Comparison of ENCODE assay signal across 19 cellular contexts in genomic region chr15:47944911-47945310, GRCh38.
"Had no signal": no experiment of that assay in that cellular context is flagged by ENCODE, and none has a peak within 500 bp of the region (broad histone marks: within the 10 kb centered on the region; RNA-seq: fewer than 3 reads in every experiment).

No MANE protein-coding gene starts in this region.

- DNase-seq: activated CD4-positive, alpha-beta T cell treated with anti-CD3 and anti-CD28 coated beads for 1 hour; activated CD4-positive, alpha-beta T cell treated with anti-CD3 and anti-CD28 coated beads, Interleukin-2, amount 50 U/mL, for 4 hours; activated naive CD4-positive, alpha-beta T cell; activated T-cell treated with anti-CD3 and anti-CD28 coated beads for 4 hours; anterior cingulate cortex; brain microvascular endothelial cell; hypothalamus; left ventricle myocardium inferior; naive thymus-derived CD8-positive, alpha-beta T cell; nucleus accumbens; right cardiac atrium; stimulated activated CD4-positive, alpha-beta T cell treated with anti-CD3 and anti-CD28 coated beads, Interleukin-15, amount 100 ng/mL, for 24 hours; stimulated activated CD4-positive, alpha-beta T cell treated with anti-CD3 and anti-CD28 coated beads, Interleukin-4, amount 100 ng/mL, for 24 hours; stimulated activated naive CD4-positive, alpha-beta T cell had no signal

- H3K4me1 ChIP-seq: prostate gland, tibial nerve, vagina had no signal

- H3K4me3 ChIP-seq: left ventricle myocardium inferior, prostate gland, skin epidermis, tibial nerve, vagina had no signal

- H3K9me3 ChIP-seq: left ventricle myocardium inferior, prostate gland, tibial nerve, vagina had no signal

- H3K36me3 ChIP-seq: brain microvascular endothelial cell, left ventricle myocardium inferior, prostate gland, tibial nerve, vagina had no signal

- H3K27ac ChIP-seq: brain microvascular endothelial cell, left ventricle myocardium inferior, prostate gland, skin epidermis, tibial nerve, vagina, VCaP had no signal

- ATAC-seq: naive thymus-derived CD8-positive, alpha-beta T cell; right cardiac atrium had no signal

- H3K27me3 ChIP-seq: brain microvascular endothelial cell, tibial nerve, vagina had no signal
